Comparison of ENCODE assay signal across 9 cellular contexts in the genomic region with DNA sequence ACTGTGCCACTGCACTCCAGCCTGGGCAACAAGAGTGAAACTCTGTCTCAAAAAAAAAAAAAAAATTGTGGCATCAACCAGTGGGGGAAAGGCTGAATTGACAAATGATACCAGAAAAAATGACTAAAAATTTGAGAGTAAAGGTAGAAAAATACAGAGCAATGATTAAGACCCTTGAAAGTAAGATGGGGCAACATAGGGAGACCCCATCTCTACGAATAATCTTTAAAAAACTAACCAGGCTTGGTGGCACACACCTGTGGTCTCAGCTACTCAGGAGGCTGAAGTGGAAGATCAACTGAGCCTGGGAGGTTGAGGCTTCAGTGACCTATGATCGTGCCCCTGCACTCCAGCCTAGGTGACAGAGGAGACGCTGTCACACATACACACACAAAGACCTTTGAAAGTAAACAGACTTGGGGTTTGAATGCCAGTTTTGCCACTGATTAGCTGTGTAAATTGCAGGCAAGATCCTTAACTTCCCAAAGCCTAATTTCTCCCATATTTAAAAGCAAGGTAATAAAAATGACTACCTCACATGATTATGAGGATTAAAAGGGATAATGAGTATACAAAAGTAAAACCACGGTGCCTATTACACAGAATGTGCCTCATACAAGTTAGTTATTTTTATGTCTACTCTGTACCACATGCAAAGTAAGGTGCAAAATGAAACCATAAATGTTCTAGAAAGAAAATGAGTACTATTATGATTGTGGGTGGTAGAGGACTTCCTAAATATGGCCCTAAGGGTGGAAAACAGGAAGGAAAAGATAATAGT. TPM values are rescaled to one million over a fixed set of nuclear protein-coding genes. Genes with fewer than 3 reads are reported as not detected.
DNase-seq lines count a peak whose midpoint lies in the region; ATAC-seq and TF ChIP-seq lines count a peak whose summit lies in the region.
"Had no signal": no experiment of that assay in that cellular context is flagged by ENCODE, and none has a peak within 500 bp of the region (broad histone marks: within the 10 kb centered on the region; RNA-seq: fewer than 3 reads in every experiment).

No MANE protein-coding gene starts in this region.

- no peak for TF ChIP-seq CTCF in liver (IDR thresholded peaks at IDR 0.05; ENCODE audit: low read depth, low read length, missing input control)
- no peak for TF ChIP-seq CTCF in ascending aorta (IDR thresholded peaks at IDR 0.05)
- no peak for TF ChIP-seq CTCF in left ventricle myocardium inferior (IDR thresholded peaks at IDR 0.05; ENCODE audit: borderline replicate concordance)
- TF ChIP-seq CTCF in esophagus muscularis mucosa (IDR thresholded peaks at IDR 0.05) = no peak

- ATAC-seq in GM18511 (IDR thresholded peaks at IDR 0.05; ENCODE audit: unreplicated experiment) = peak; percentile 72
- ATAC-seq in GM21423 (IDR thresholded peaks at IDR 0.05; ENCODE audit: unreplicated experiment) = peak; percentile 79
- ATAC-seq in HG03159 (IDR thresholded peaks at IDR 0.05; ENCODE audit: unreplicated experiment) = peak; percentile 81

- H3K9me3 ChIP-seq in liver (ENCODE audit: control insufficient read depth in 4 of 4, low read length in 3 of 4) = no peaks in the 10 kb centered on the region
- no peaks in the 10 kb centered on the region for H3K9me3 ChIP-seq in ascending aorta
- H3K9me3 ChIP-seq in left ventricle myocardium inferior (replicated peaks) = no peaks in the 10 kb centered on the region
- H3K9me3 ChIP-seq in esophagus muscularis mucosa = no peaks in the 10 kb centered on the region

- H3K27me3 ChIP-seq in liver (ENCODE audit: control insufficient read depth in 4 of 4, insufficient read depth in 4 of 4, low read length in 3 of 4) = no peaks in the 10 kb centered on the region
- H3K27me3 ChIP-seq in ascending aorta = no peaks in the 10 kb centered on the region
- no peaks in the 10 kb centered on the region for H3K27me3 ChIP-seq in left ventricle myocardium inferior (ENCODE audit: low read depth)
- H3K27me3 ChIP-seq in esophagus muscularis mucosa = no peaks in the 10 kb centered on the region

- H3K36me3 ChIP-seq in liver (ENCODE audit: control insufficient read depth in 4 of 4, insufficient read depth in 3 of 4, low read depth in 1 of 4, low read length in 3 of 4) (no peaks in the 10 kb centered on the region), ascending aorta (no peaks in the 10 kb centered on the region), left ventricle myocardium inferior (no peaks in the 10 kb centered on the region), esophagus muscularis mucosa (no peaks in the 10 kb centered on the region)

- intact Hi-C loops in ascending aorta (cut with DNase I) = no loop called here
- intact Hi-C loops in left ventricle myocardium inferior (cut with micrococcal nuclease) = no loop called here
- intact Hi-C loops in esophagus muscularis mucosa (cut with DNase I) = no loop called here

- peaks cover 0 to 8% (median 0%) of the 10 kb centered on the region in 4 donors for H3K4me1 ChIP-seq in liver (ENCODE audit: control insufficient read depth in 4 of 4, insufficient read depth in 4 of 4, low read length in 3 of 4)
- H3K4me1 ChIP-seq in ascending aorta = no peaks in the 10 kb centered on the region
- no peaks in the 10 kb centered on the region for H3K4me1 ChIP-seq in left ventricle myocardium inferior
- H3K4me1 ChIP-seq in esophagus muscularis mucosa = no peaks in the 10 kb centered on the region

- no peak overlapping the region for H3K4me3 ChIP-seq in liver (ENCODE audit: low read depth in 1 of 3, low read length in 3 of 3)
- H3K4me3 ChIP-seq in ascending aorta = no peak overlapping the region
- H3K4me3 ChIP-seq in left ventricle myocardium inferior = no peak overlapping the region
- H3K4me3 ChIP-seq in esophagus muscularis mucosa = no peak overlapping the region

- H3K27ac ChIP-seq in liver (ENCODE audit: low read depth in 1 of 2, low read length in 2 of 2) (no peak overlapping the region), ascending aorta (no peak overlapping the region), left ventricle myocardium inferior (replicated peaks) (no peak overlapping the region), esophagus muscularis mucosa (replicated peaks in 1 of 4) (no peak overlapping the region)

- peak in 1 of 2 donors; percentile 15 for TF ChIP-seq RAD21 in liver (IDR thresholded peaks at IDR 0.05)

- DNase-seq in ascending aorta (ENCODE audit: low spot score in 2 of 2) = no peak
- DNase-seq in left ventricle myocardium inferior = no peak
- no peak for DNase-seq in esophagus muscularis mucosa (ENCODE audit: extremely low spot score)
- DNase-seq in DMS79 treated with DMSO at 0.1 percent for 48 hours (lab: John Stamatoyannopoulos, UW) = no peak
- DNase-seq: NCI-H2081 had no signal

- no peak for TF ChIP-seq EP300 in esophagus muscularis mucosa (IDR thresholded peaks at IDR 0.05)

- no peak overlapping the region for H3K9ac ChIP-seq in liver (ENCODE audit: low read depth in 1 of 2, low read length in 2 of 2)

- 48% methylated on average over 4 of the region's 4 CpGs for WGBS in liver
- 55% methylated on average over 4 of the region's 4 CpGs for WGBS in esophagus muscularis mucosa

- no peak for TF ChIP-seq POLR2A in esophagus muscularis mucosa (IDR thresholded peaks at IDR 0.05; ENCODE audit: low read depth)

TF ChIP-seq in liver, 16 proteins besides CTCF, POLR2A, EP300 and RAD21:
- TF ChIP-seq RXRA (IDR thresholded peaks at IDR 0.05) = peak in 1 of 2 donors; percentile 5
- TF ChIP-seq, protein P1, sequence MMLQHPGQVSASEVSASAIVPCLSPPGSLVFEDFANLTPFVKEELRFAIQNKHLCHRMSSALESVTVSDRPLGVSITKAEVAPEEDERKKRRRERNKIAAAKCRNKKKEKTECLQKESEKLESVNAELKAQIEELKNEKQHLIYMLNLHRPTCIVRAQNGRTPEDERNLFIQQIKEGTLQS (IDR thresholded peaks at IDR 0.05) = no peak
- peak; percentile 14 to 29 for TF ChIP-seq HNF4A (conservative IDR thresholded peaks at IDR 0.05)

RNA-seq across cellular contexts. Expression of a gene that starts 21.7 kb away (rescaled TPM):
- total RNA-seq in liver (10 to 100 TPM; 41.0 to 44.1 TPM), ascending aorta (29.6 TPM), left ventricle myocardium inferior (115 TPM), esophagus muscularis mucosa (100 to 1,000 TPM in 2 of 4 donors, 10 to 100 TPM in 2; 86.5 to 119 (median 102) TPM)
- 10 to 100 TPM; 14.0 to 17.3 TPM for polyA plus RNA-seq in liver
